ENCODE assay signal across 8 cellular contexts in genomic region chr16:88856828-88857727, GRCh38. TPM values are rescaled to one million over a fixed set of nuclear protein-coding genes. Genes with fewer than 3 reads are reported as not detected.
DNase-seq lines count a peak whose midpoint lies in the region; ATAC-seq and TF ChIP-seq lines count a peak whose summit lies in the region.

TSS of gene GALNS (minus strand) at chr16:88856947. CDS start at chr16:88856877, 70 bp downstream.
TSS of gene TRAPPC2L (plus strand) at chr16:88857127. CDS start at chr16:88857151, 24 bp downstream.

- no peaks in the 10 kb centered on the region for H3K9me3 ChIP-seq in iPS-18c (ENCODE audit: control insufficient read depth, insufficient read depth, low read length)
- H3K9me3 ChIP-seq in skeletal muscle tissue (ENCODE audit: control insufficient read depth in 3 of 3, low read length in 3 of 3): no peaks in the 10 kb centered on the region

- H3K9ac ChIP-seq in skeletal muscle tissue (ENCODE audit: low read depth in 1 of 3, low read length in 3 of 3): peak within 1 kb of the TSS; percentile 78 to 97 (median 90)

- H2AFZ ChIP-seq in ACC112 (ENCODE audit: low read length, unreplicated experiment): peak within 1 kb of the TSS; percentile 84

- peak; percentile 58 for ATAC-seq in GM18870 (IDR thresholded peaks at IDR 0.05; ENCODE audit: unreplicated experiment)
- ATAC-seq in HG03135 (IDR thresholded peaks at IDR 0.05; ENCODE audit: unreplicated experiment): peak; percentile 79

- in situ Hi-C loops in T47D (cut with HindIII; ENCODE audit: low pct_unique_long_range_greater_than_20kb, low sequenced_read_pairs): no loop called here

- H3K36me3 ChIP-seq in ACC112 (ENCODE audit: insufficient read depth, low read length) (peaks cover 3% of the 10 kb centered on the region; the same call in 1 of the 2 replicates), skeletal muscle tissue (ENCODE audit: control insufficient read depth in 3 of 3, insufficient read depth in 3 of 3, low read length in 3 of 3) (peaks cover 29 to 38% (median 33%) of the 10 kb centered on the region in 3 donors)

- H3K27me3 ChIP-seq in ACC112 (ENCODE audit: insufficient read depth, low read length) (no peaks in the 10 kb centered on the region), skeletal muscle tissue (ENCODE audit: control insufficient read depth in 3 of 3, insufficient read depth in 3 of 3, low read length in 3 of 3) (no peaks in the 10 kb centered on the region)

- H3K79me2 ChIP-seq in ACC112 (ENCODE audit: control insufficient read depth, insufficient read depth, low read length, unreplicated experiment): peaks cover 23% of the 10 kb centered on the region

- no peak for TF ChIP-seq CTCF in VCaP (conservative IDR thresholded peaks at IDR 0.05)

- H3K4me1 ChIP-seq in ACC112 (ENCODE audit: control insufficient read depth, insufficient read depth, low read length, unreplicated experiment): peaks cover 7% of the 10 kb centered on the region
- H3K4me1 ChIP-seq in skeletal muscle tissue (ENCODE audit: control insufficient read depth in 3 of 3, insufficient read depth in 3 of 3, low read length in 3 of 3): peaks cover 17 to 47% (median 24%) of the 10 kb centered on the region in 3 donors

- DNase-seq in NCI-H2196 treated with DMSO at 0.1 percent for 48 hours (lab: John Stamatoyannopoulos, UW; ENCODE audit: unreplicated experiment) (peak; percentile 81), T47D (ENCODE audit: low read depth in 1 of 2, low spot score in 1 of 2) (peak; percentile 98 to 99)

- H3K27ac ChIP-seq in ACC112 (ENCODE audit: low read depth, low read length): peak within 1 kb of the TSS; percentile 40; the same call in 1 of the 2 replicates
- H3K27ac ChIP-seq in VCaP: peak within 1 kb of the TSS; percentile 54
- peak within 1 kb of the TSS; percentile 75 for H3K27ac ChIP-seq in skeletal muscle tissue (ENCODE audit: low read depth, low read length)

- H3K4me3 ChIP-seq in ACC112 (ENCODE audit: low read depth, low read length) (peak within 1 kb of the TSS; percentile 84), iPS-18c (ENCODE audit: insufficient read depth, low read depth, low read length) (peak within 1 kb of the TSS; percentile 91), skeletal muscle tissue (ENCODE audit: low read length in 3 of 3) (peak within 1 kb of the TSS; percentile 72 to 97 (median 79))

RNA-seq across cellular contexts. Expression of gene GALNS, which starts in this region (rescaled TPM):
- total RNA-seq in skeletal muscle tissue: 9.9 TPM

RNA-seq across cellular contexts. Expression of gene TRAPPC2L, which starts in this region (rescaled TPM):
- total RNA-seq in skeletal muscle tissue: 29.2 TPM

Comparison
In these comparisons a context has a peak if more than half of its experiments do, and no peak if none do; other contexts are left out.
1. Peak in every context shown above with its lines: DNase-seq, ATAC-seq, H3K4me3 ChIP-seq and H3K27ac ChIP-seq.